Comparison of ENCODE assay signal across 1 cellular context in genomic region chr2:20180676-20181648, GRCh38.
TF ChIP-seq lines count a peak whose summit lies in the region.

No MANE protein-coding gene starts in this region.

TF ChIP-seq in liver, 16 proteins besides CTCF, POLR2A, EP300 and RAD21 (continued from another document):
- TF ChIP-seq ZBTB33 (IDR thresholded peaks at IDR 0.05) (no peak), ATF3 (IDR thresholded peaks at IDR 0.05) (no peak), EGR1 (IDR thresholded peaks at IDR 0.05; ENCODE audit: low read depth in 2 of 2) (no peak), HNF4G (IDR thresholded peaks at IDR 0.05) (no peak), FOXA2 (IDR thresholded peaks at IDR 0.05) (no peak), MAX (IDR thresholded peaks at IDR 0.05) (no peak)
